In the genomic region with DNA sequence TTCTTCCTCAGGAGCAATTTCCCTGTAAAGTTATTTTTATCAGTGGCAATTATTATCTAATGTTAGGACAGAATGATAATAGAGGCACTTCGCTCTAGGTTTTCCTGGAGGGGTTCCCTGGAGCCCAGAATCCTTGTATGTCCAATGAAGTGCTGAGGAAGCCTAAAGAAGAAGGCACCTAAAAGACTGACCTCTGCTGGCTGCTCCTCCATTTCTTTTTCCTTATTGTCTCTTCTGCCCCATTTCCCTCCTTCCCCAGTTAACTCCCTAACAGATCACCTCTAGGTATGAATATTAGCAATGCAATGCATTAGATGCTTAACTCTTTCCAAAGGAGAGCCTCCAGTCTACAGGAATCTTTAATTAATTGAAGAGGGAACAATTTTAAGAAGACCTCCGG, we compare ENCODE assay signal across 15 cellular contexts.
DNase-seq lines count a peak whose midpoint lies in the region; ATAC-seq and TF ChIP-seq lines count a peak whose summit lies in the region.
"Had no signal": no experiment of that assay in that cellular context is flagged by ENCODE, and none has a peak within 500 bp of the region (broad histone marks: within the 10 kb centered on the region; RNA-seq: fewer than 3 reads in every experiment).

No MANE protein-coding gene starts in this region.

- no peak overlapping the region for H3K4me3 ChIP-seq in breast epithelium
- H3K4me3 ChIP-seq in OCI-LY3 (ENCODE audit: low read length) = no peak overlapping the region
- H3K4me3 ChIP-seq: skin epidermis, transverse colon had no signal

- POLR2A ChIA-PET in MCF 10A (lab: Yijun Ruan, JAX) = no interaction called here
- POLR2A ChIA-PET in naive thymus-derived CD8-positive, alpha-beta T cell (lab: Charles Lee) = no interaction called here

- H2AFZ ChIP-seq in OCI-LY3 (ENCODE audit: low read depth, low read length) = no peak overlapping the region

- H3K9me3 ChIP-seq in breast epithelium = no peaks in the 10 kb centered on the region
- H3K9me3 ChIP-seq in OCI-LY3 (ENCODE audit: insufficient read depth, low read length) = no peaks in the 10 kb centered on the region
- H3K9me3 ChIP-seq: transverse colon had no signal

- H3K36me3 Mint-ChIP-seq in MCF 10A (ENCODE audit: insufficient read depth, unreplicated experiment) (no peaks in the 10 kb centered on the region), type B pancreatic cell (no peaks in the 10 kb centered on the region)
- H3K36me3 Mint-ChIP-seq in effector memory CD8-positive, alpha-beta T cell (ENCODE audit: insufficient read depth) = no peaks in the 10 kb centered on the region
- H3K36me3 Mint-ChIP-seq in naive thymus-derived CD8-positive, alpha-beta T cell = no peaks in the 10 kb centered on the region

- H3K4me3 Mint-ChIP-seq in MCF 10A (ENCODE audit: unreplicated experiment) (no peak overlapping the region), type B pancreatic cell (no peak overlapping the region)
- H3K4me3 Mint-ChIP-seq in effector memory CD8-positive, alpha-beta T cell = no peak overlapping the region
- no peak overlapping the region for H3K4me3 Mint-ChIP-seq in naive thymus-derived CD8-positive, alpha-beta T cell
- H3K4me3 Mint-ChIP-seq: activated CD4-positive, alpha-beta T cell treated with anti-CD3 and anti-CD28 coated beads for 36 hours; activated T-helper 1 cell treated with anti-CD3 and anti-CD28 coated beads, Interleukin-12 subunit alpha, Interleukin-12 subunit beta, Interleukin-2, Interleukin-4 antibody, amounts not matched to agents 30 ng/mL and 10 ng/mL and 1 ng/mL, durations not matched to agents 14 hours and 24 hours and 36 hours had no signal

- peak; percentile 27 for DNase-seq in MCF 10A (ENCODE audit: unreplicated experiment)
- DNase-seq in breast epithelium (ENCODE audit: low spot score in 2 of 2) = no peak
- DNase-seq in fibroblast of gingiva (ENCODE audit: low read depth) = peak; percentile 2
- no peak for DNase-seq in type B pancreatic cell (ENCODE audit: extremely low spot score, unreplicated experiment)
- no peak for DNase-seq in dermis blood vessel endothelial cell
- DNase-seq in effector memory CD8-positive, alpha-beta T cell = no peak
- no peak for DNase-seq in naive thymus-derived CD8-positive, alpha-beta T cell
- DNase-seq: activated CD4-positive, alpha-beta T cell treated with anti-CD3 and anti-CD28 coated beads for 36 hours; islet precursor cell; NCI-H1105; transverse colon had no signal

- no peak overlapping the region for H3K27ac Mint-ChIP-seq in MCF 10A (ENCODE audit: low read depth, unreplicated experiment)
- H3K27ac Mint-ChIP-seq in type B pancreatic cell = no peak overlapping the region
- no peak overlapping the region for H3K27ac Mint-ChIP-seq in effector memory CD8-positive, alpha-beta T cell
- H3K27ac Mint-ChIP-seq in naive thymus-derived CD8-positive, alpha-beta T cell = no peak overlapping the region
- H3K27ac Mint-ChIP-seq: activated CD4-positive, alpha-beta T cell treated with anti-CD3 and anti-CD28 coated beads for 36 hours; activated T-helper 1 cell treated with anti-CD3 and anti-CD28 coated beads, Interleukin-12 subunit alpha, Interleukin-12 subunit beta, Interleukin-2, Interleukin-4 antibody, amounts not matched to agents 30 ng/mL and 10 ng/mL and 1 ng/mL, durations not matched to agents 14 hours and 24 hours and 36 hours had no signal

- no peak overlapping the region for H3K4me2 ChIP-seq in OCI-LY3 (ENCODE audit: low read length)

- peaks cover 11% of the 10 kb centered on the region for H3K27me3 Mint-ChIP-seq in MCF 10A (ENCODE audit: insufficient read depth, unreplicated experiment)
- no peaks in the 10 kb centered on the region for H3K27me3 Mint-ChIP-seq in type B pancreatic cell
- no peaks in the 10 kb centered on the region for H3K27me3 Mint-ChIP-seq in effector memory CD8-positive, alpha-beta T cell
- H3K27me3 Mint-ChIP-seq in naive thymus-derived CD8-positive, alpha-beta T cell = peaks cover 0 to 9% (median 0%) of the 10 kb centered on the region in 5 donors

- no TSS peak for BruUV-seq in MCF 10A (replicated peaks; lab: Mats Ljungman, UMichigan)

- H3K9me3 Mint-ChIP-seq in MCF 10A (ENCODE audit: unreplicated experiment) (peaks cover 15% of the 10 kb centered on the region), type B pancreatic cell (peaks cover 5% of the 10 kb centered on the region)
- peaks cover 0 to 5% of the 10 kb centered on the region in 2 donors for H3K9me3 Mint-ChIP-seq in effector memory CD8-positive, alpha-beta T cell
- H3K9me3 Mint-ChIP-seq in naive thymus-derived CD8-positive, alpha-beta T cell = peaks cover 0 to 9% (median 3%) of the 10 kb centered on the region in 9 donors
- H3K9me3 Mint-ChIP-seq: activated T-helper 1 cell treated with anti-CD3 and anti-CD28 coated beads, Interleukin-12 subunit alpha, Interleukin-12 subunit beta, Interleukin-2, Interleukin-4 antibody, amounts not matched to agents 30 ng/mL and 10 ng/mL and 1 ng/mL, durations not matched to agents 14 hours and 24 hours and 36 hours had no signal

- TF ChIP-seq CTCF in MCF 10A (IDR thresholded peaks at IDR 0.05; ENCODE audit: unreplicated experiment) (no peak), breast epithelium (IDR thresholded peaks at IDR 0.05) (no peak), OCI-LY3 (IDR thresholded peaks at IDR 0.05; ENCODE audit: low read depth, low read length) (peak; percentile 49; the same call in 1 of the 2 replicates), type B pancreatic cell (conservative IDR thresholded peaks at IDR 0.05) (peak; percentile 19)

- no peaks in the 10 kb centered on the region for H3K4me1 ChIP-seq in breast epithelium
- no peaks in the 10 kb centered on the region for H3K4me1 ChIP-seq in OCI-LY3 (ENCODE audit: low read length)
- H3K4me1 ChIP-seq: transverse colon had no signal

- no peaks in the 10 kb centered on the region for H4K20me1 ChIP-seq in OCI-LY3 (ENCODE audit: insufficient read depth, low read length)

- H3K36me3 ChIP-seq in breast epithelium (no peaks in the 10 kb centered on the region), OCI-LY3 (replicated peaks; ENCODE audit: low read depth, low read length) (no peaks in the 10 kb centered on the region)
- H3K36me3 ChIP-seq: transverse colon had no signal

- intact Hi-C loops in MCF 10A (cut with micrococcal nuclease) (no loop called here), breast epithelium (cut with DNase I; ENCODE audit: low total_unique reads) (no loop called here)

- H3K27me3 ChIP-seq in breast epithelium (no peaks in the 10 kb centered on the region), OCI-LY3 (ENCODE audit: low read depth, low read length) (no peaks in the 10 kb centered on the region)
- H3K27me3 ChIP-seq: transverse colon had no signal

- H3K27ac ChIP-seq in breast epithelium = no peak overlapping the region
- H3K27ac ChIP-seq in OCI-LY3 (ENCODE audit: low read length) = no peak overlapping the region
- H3K27ac ChIP-seq: HL-60, skin epidermis, transverse colon had no signal

- no peak for ATAC-seq in effector memory CD8-positive, alpha-beta T cell (replicated peaks)
- no peak for ATAC-seq in naive thymus-derived CD8-positive, alpha-beta T cell
- ATAC-seq: activated CD4-positive, alpha-beta T cell treated with anti-CD3 and anti-CD28 coated beads for 36 hours had no signal

- H3K4me1 Mint-ChIP-seq in MCF 10A (ENCODE audit: insufficient read depth, unreplicated experiment) (no peaks in the 10 kb centered on the region), type B pancreatic cell (ENCODE audit: unreplicated experiment) (peaks cover 5% of the 10 kb centered on the region)
- H3K4me1 Mint-ChIP-seq in effector memory CD8-positive, alpha-beta T cell (ENCODE audit: low read depth in 2 of 2) = no peaks in the 10 kb centered on the region
- no peaks in the 10 kb centered on the region for H3K4me1 Mint-ChIP-seq in naive thymus-derived CD8-positive, alpha-beta T cell
- H3K4me1 Mint-ChIP-seq: activated CD4-positive, alpha-beta T cell treated with anti-CD3 and anti-CD28 coated beads for 36 hours had no signal

- no peaks in the 10 kb centered on the region for H3K79me2 ChIP-seq in OCI-LY3 (ENCODE audit: low read length)

- no peak overlapping the region for H3K9ac ChIP-seq in OCI-LY3 (ENCODE audit: low read length)

- no peak for TF ChIP-seq POLR2A in breast epithelium (IDR thresholded peaks at IDR 0.05)

- CTCF ChIA-PET in MCF 10A (lab: Yijun Ruan, JAX) = no interaction called here

Comparison
In these comparisons a context has a peak if more than half of its experiments do, and no peak if none do; other contexts are left out.
1. DNase-seq: peak in MCF 10A (single experiment) and fibroblast of gingiva (single experiment); none in breast epithelium (0 of 2), type B pancreatic cell (single experiment), dermis blood vessel endothelial cell (single experiment), effector memory CD8-positive, alpha-beta T cell (0 of 3) and naive thymus-derived CD8-positive, alpha-beta T cell (0 of 10).
2. CTCF ChIP-seq: peak in OCI-LY3 (single experiment) and type B pancreatic cell (single experiment); none in MCF 10A (single experiment) and breast epithelium (0 of 3).